8 cellular contexts compared by ENCODE assay signal in genomic region chr1:110339040-110339426, GRCh38. TPM values are rescaled to one million over a fixed set of nuclear protein-coding genes. Genes with fewer than 3 reads are reported as not detected.
DNase-seq lines count a peak whose midpoint lies in the region; ATAC-seq and TF ChIP-seq lines count a peak whose summit lies in the region.

RBM15 (plus strand) TSS chr1:110339377; CDS start chr1:110339406, 29 bp downstream.

- no peak for TF ChIP-seq CTCF in astrocyte of the cerebellum (IDR thresholded peaks at IDR 0.05; ENCODE audit: low read depth, low read length, missing control alignments)
- TF ChIP-seq CTCF in hepatocyte (IDR thresholded peaks at IDR 0.05; ENCODE audit: poor library complexity): no peak

- no peaks in the 10 kb centered on the region for H3K36me3 ChIP-seq in hepatocyte (replicated peaks; ENCODE audit: insufficient read depth, low read depth)

- peaks cover 27% of the 10 kb centered on the region for H3K4me1 ChIP-seq in hepatocyte (ENCODE audit: insufficient read depth)

- peaks cover 26% of the 10 kb centered on the region for H4K20me1 ChIP-seq in hepatocyte (ENCODE audit: insufficient read depth, poor library complexity, severe bottlenecking)

- DNase-seq in NCI-H2029 (lab: John Stamatoyannopoulos, UW) (peak; percentile 99), T-helper 9 cell (peak; percentile 89), astrocyte of the cerebellum (ENCODE audit: low read depth) (peak; percentile 100), hepatocyte (ENCODE audit: low spot score) (peak; percentile 100), renal cortical epithelial cell (ENCODE audit: low read depth) (peak; percentile 100), cortex of kidney (lab: John Stamatoyannopoulos, UW) (no peak)

- H3K79me2 ChIP-seq in hepatocyte: peaks cover 43% of the 10 kb centered on the region

- 2% methylated on average over 19 of the region's 19 CpGs for WGBS in hepatocyte (ENCODE audit: low lambda C conversion rate, missing lambda C conversion rate)

- H2AFZ ChIP-seq in hepatocyte: peak within 1 kb of the TSS; percentile 30

- peak within 1 kb of the TSS; percentile 86 for H3K4me2 ChIP-seq in hepatocyte

- H3K9me3 ChIP-seq in hepatocyte (ENCODE audit: low read depth): no peaks in the 10 kb centered on the region

- H3K4me3 ChIP-seq in astrocyte of the cerebellum (ENCODE audit: low read depth, low read length) (peak within 1 kb of the TSS; percentile 84), hepatocyte (peak within 1 kb of the TSS; percentile 52)

- in situ Hi-C loops in astrocyte of the cerebellum (cut with HindIII; ENCODE audit: low sequenced_read_pairs): no loop called here

- no peak for TF ChIP-seq POLR2A in GM18505 (IDR thresholded peaks at IDR 0.05; ENCODE audit: borderline replicate concordance, extremely low read depth, insufficient read depth, insufficient read length)

- peak within 1 kb of the TSS; percentile 94 for H3K27ac ChIP-seq in hepatocyte

- no peaks in the 10 kb centered on the region for H3K9me2 ChIP-seq in hepatocyte (replicated peaks; ENCODE audit: insufficient read depth)

- no peaks in the 10 kb centered on the region for H3K27me3 ChIP-seq in hepatocyte

- peak; percentile 60 for ATAC-seq in GM18505 (IDR thresholded peaks at IDR 0.05; ENCODE audit: unreplicated experiment)
- ATAC-seq in HG03025 (IDR thresholded peaks at IDR 0.05; ENCODE audit: low FRiP score, unreplicated experiment): peak; percentile 66

RNA-seq across cellular contexts. Expression of gene RBM15, which starts in this region (rescaled TPM):
- total RNA-seq in hepatocyte (31.3 and 36.8 TPM in 2 replicates), renal cortical epithelial cell (26.9 and 36.0 TPM in 2 replicates)
- polyA plus RNA-seq in hepatocyte: 7.0 and 7.9 TPM in 2 replicates
